ENCODE assay signal across 8 cellular contexts in genomic region chr22:50245214-50246072, GRCh38. TPM values are rescaled to one million over a fixed set of nuclear protein-coding genes. Genes with fewer than 3 reads are reported as not detected.
DNase-seq lines count a peak whose midpoint lies in the region; ATAC-seq and TF ChIP-seq lines count a peak whose summit lies in the region.

No MANE protein-coding gene starts in this region.

- CTCF ChIA-PET in CD4-positive, alpha-beta T cell (lab: Charles Lee): interaction anchor here (1.4 to 3.1 kb wide), 2 partner anchors 97 to 317 kb away, joined by 3 to 16 read pairs; partner anchors contain the start of gene SYCE3

- no peaks in the 10 kb centered on the region for H3K27me3 ChIP-seq in CD4-positive, alpha-beta T cell (ENCODE audit: control insufficient read depth, insufficient read depth, low read length)
- no peaks in the 10 kb centered on the region for H3K27me3 ChIP-seq in brain microvascular endothelial cell (replicated peaks)
- H3K27me3 ChIP-seq in right lobe of liver: no peaks in the 10 kb centered on the region

- no peak for TF ChIP-seq POLR2A in right lobe of liver (IDR thresholded peaks at IDR 0.05)

- DNase-seq in CD4-positive, alpha-beta T cell: peak in 2 of 10 experiments; percentile 50 to 70
- no peak for DNase-seq in brain microvascular endothelial cell
- DNase-seq in right lobe of liver: no peak
- DNase-seq in type B pancreatic cell (ENCODE audit: extremely low spot score, unreplicated experiment): no peak
- DNase-seq in kidney glomerular epithelial cell (lab: John Stamatoyannopoulos, UW): no peak
- no peak for DNase-seq in NCI-H187 treated with DMSO at 0.1 percent for 48 hours (lab: John Stamatoyannopoulos, UW)

- WGBS in right lobe of liver (ENCODE audit: insufficient coverage, low coverage, low lambda C conversion rate, missing lambda C conversion rate): 6% methylated on average over 2 of the region's 53 CpGs

- peak; percentile 33 for ATAC-seq in CD4-positive, alpha-beta T cell (ENCODE audit: poor library complexity)
- ATAC-seq in right lobe of liver (peak; percentile 28 to 56 (median 50)), GM19395 (IDR thresholded peaks at IDR 0.05; ENCODE audit: unreplicated experiment) (no peak)

- no peaks in the 10 kb centered on the region for H3K9me3 ChIP-seq in CD4-positive, alpha-beta T cell (ENCODE audit: control insufficient read depth, low read length)
- H3K9me3 ChIP-seq in right lobe of liver: no peaks in the 10 kb centered on the region

- intact Hi-C loops in CD4-positive, alpha-beta T cell (cut with DNase I, micrococcal nuclease): loop anchor here in 1 of 2 experiments (1.0 kb wide), 2 partner anchors 98 to 263 kb away; partner anchors contain the start of genes NCAPH2 and PPP6R2
- intact Hi-C loops in right lobe of liver (cut with DNase I): loop anchor here in 1 of 2 donors (10.0 kb wide), 1 partner anchor 239 kb away; the partner anchor contains the start of genes ADM2 and MIOX

- peak overlapping the region; percentile 97 for H3K4me3 ChIP-seq in brain microvascular endothelial cell (ENCODE audit: low read depth, low read length)
- peak overlapping the region; percentile 71 to 97 (median 79) for H3K4me3 ChIP-seq in right lobe of liver

- no peaks in the 10 kb centered on the region for H3K9me3 Mint-ChIP-seq in CD4-positive, alpha-beta T cell
- H3K9me3 Mint-ChIP-seq in IgD-negative memory B cell: no peaks in the 10 kb centered on the region
- H3K9me3 Mint-ChIP-seq in type B pancreatic cell: no peaks in the 10 kb centered on the region

- H3K4me1 ChIP-seq in right lobe of liver: peaks cover 0 to 50% (median 23%) of the 10 kb centered on the region in 4 donors

- no peak for TF ChIP-seq CTCF in CD4-positive, alpha-beta T cell (IDR thresholded peaks at IDR 0.05)
- no peak for TF ChIP-seq CTCF in brain microvascular endothelial cell (IDR thresholded peaks at IDR 0.05; ENCODE audit: low read depth, low read length, missing control alignments)
- TF ChIP-seq CTCF in right lobe of liver (IDR thresholded peaks at IDR 0.05): no peak
- no peak for TF ChIP-seq CTCF in type B pancreatic cell (conservative IDR thresholded peaks at IDR 0.05)

- peak overlapping the region; percentile 89 for H3K27ac Mint-ChIP-seq in CD4-positive, alpha-beta T cell
- H3K27ac Mint-ChIP-seq in IgD-negative memory B cell: peak overlapping the region; percentile 91 to 100 (median 96)
- H3K27ac Mint-ChIP-seq in type B pancreatic cell: peak overlapping the region; percentile 98

- H3K4me3 Mint-ChIP-seq in CD4-positive, alpha-beta T cell: peak overlapping the region; percentile 99
- H3K4me3 Mint-ChIP-seq in IgD-negative memory B cell (peak overlapping the region; percentile 90 to 99 (median 98)), type B pancreatic cell (peak overlapping the region; percentile 97)

- peaks cover 52% of the 10 kb centered on the region for H3K4me1 Mint-ChIP-seq in CD4-positive, alpha-beta T cell (ENCODE audit: low read depth)
- peaks cover 17 to 32% (median 31%) of the 10 kb centered on the region in 3 donors for H3K4me1 Mint-ChIP-seq in IgD-negative memory B cell
- H3K4me1 Mint-ChIP-seq in type B pancreatic cell (ENCODE audit: unreplicated experiment): peaks cover 18% of the 10 kb centered on the region

- peak overlapping the region; percentile 98 for H3K27ac ChIP-seq in CD4-positive, alpha-beta T cell (ENCODE audit: low read depth, low read length)
- peak overlapping the region; percentile 89 for H3K27ac ChIP-seq in brain microvascular endothelial cell
- peak overlapping the region; percentile 52 to 83 (median 66) for H3K27ac ChIP-seq in right lobe of liver

- POLR2A ChIA-PET in CD4-positive, alpha-beta T cell (lab: Charles Lee): interaction anchor here (0.6 to 3.8 kb wide), 5 partner anchors 54 to 375 kb away, joined by 3 to 31 read pairs (median 3); partner anchors contain the start of genes LMF2, NCAPH2 and SCO2

- H3K27me3 Mint-ChIP-seq in CD4-positive, alpha-beta T cell: no peaks in the 10 kb centered on the region
- no peaks in the 10 kb centered on the region for H3K27me3 Mint-ChIP-seq in IgD-negative memory B cell
- no peaks in the 10 kb centered on the region for H3K27me3 Mint-ChIP-seq in type B pancreatic cell

- peaks cover 9% of the 10 kb centered on the region for H3K36me3 ChIP-seq in brain microvascular endothelial cell (replicated peaks)
- H3K36me3 ChIP-seq in right lobe of liver: peaks cover 0 to under 1% (median 0%) of the 10 kb centered on the region in 4 donors

- H3K36me3 Mint-ChIP-seq in CD4-positive, alpha-beta T cell (ENCODE audit: low read depth): peaks cover 37% of the 10 kb centered on the region
- H3K36me3 Mint-ChIP-seq in IgD-negative memory B cell (peaks cover 2% of the 10 kb centered on the region), type B pancreatic cell (peaks cover 4% of the 10 kb centered on the region)

- in situ Hi-C loops in brain microvascular endothelial cell (cut with HindIII; ENCODE audit: low pct_ligation_motif_present, low sequenced_read_pairs): no loop called here

RNA-seq across cellular contexts. Expression of gene TUBGCP6, which starts 0.6 kb away (rescaled TPM):
- 100 to 1,000 TPM; 124 to 126 TPM for total RNA-seq in CD4-positive, alpha-beta T cell
- polyA plus RNA-seq in IgD-negative memory B cell: 17.0 TPM
- total RNA-seq in right lobe of liver (10 to 100 TPM; 10.4 to 22.6 (median 14.6) TPM), type B pancreatic cell (ENCODE audit: low replicate concordance) (43.0 and 51.4 TPM in 2 replicates)

RNA-seq across cellular contexts. Expression of gene HDAC10, which starts 5.6 kb away (rescaled TPM):
- 10 to 100 TPM; 87.3 to 88.7 TPM for total RNA-seq in CD4-positive, alpha-beta T cell
- 8.6 TPM for polyA plus RNA-seq in IgD-negative memory B cell
- total RNA-seq in right lobe of liver (10 to 100 TPM; 19.6 to 30.5 (median 23.0) TPM), type B pancreatic cell (ENCODE audit: low replicate concordance) (29.5 and 37.1 TPM in 2 replicates)

RNA-seq across cellular contexts. Expression of gene MAPK12, which starts 16.0 kb away (rescaled TPM):
- 1 to 10 TPM; 1.2 to 1.3 TPM for total RNA-seq in CD4-positive, alpha-beta T cell
- polyA plus RNA-seq in IgD-negative memory B cell: 0.94 TPM
- total RNA-seq in right lobe of liver (1 to 10 TPM; 2.1 to 7.6 (median 3.6) TPM), type B pancreatic cell (ENCODE audit: low replicate concordance) (11.4 and 31.3 TPM in 2 replicates)

RNA-seq across cellular contexts. Expression of gene MAPK11, which starts 24.7 kb away (rescaled TPM):
- total RNA-seq in CD4-positive, alpha-beta T cell: 1 to 10 TPM; 4.2 to 4.9 TPM
- 0.59 TPM for polyA plus RNA-seq in IgD-negative memory B cell
- total RNA-seq in right lobe of liver (1 to 10 TPM; 1.7 to 6.4 (median 2.5) TPM), type B pancreatic cell (ENCODE audit: low replicate concordance) (4.0 and 7.4 TPM in 2 replicates)

RNA-seq across cellular contexts. Expression of gene SELENOO, which starts 44.6 kb away (rescaled TPM):
- total RNA-seq in CD4-positive, alpha-beta T cell: 10 to 100 TPM; 26.0 to 26.1 TPM
- polyA plus RNA-seq in IgD-negative memory B cell: 2.3 TPM
- total RNA-seq in right lobe of liver: 10 to 100 TPM; 51.1 to 67.8 (median 59.2) TPM
- total RNA-seq in type B pancreatic cell (ENCODE audit: low replicate concordance): 23.8 and 28.5 TPM in 2 replicates
